ENCODE assay signal across 25 cellular contexts in the genomic region with DNA sequence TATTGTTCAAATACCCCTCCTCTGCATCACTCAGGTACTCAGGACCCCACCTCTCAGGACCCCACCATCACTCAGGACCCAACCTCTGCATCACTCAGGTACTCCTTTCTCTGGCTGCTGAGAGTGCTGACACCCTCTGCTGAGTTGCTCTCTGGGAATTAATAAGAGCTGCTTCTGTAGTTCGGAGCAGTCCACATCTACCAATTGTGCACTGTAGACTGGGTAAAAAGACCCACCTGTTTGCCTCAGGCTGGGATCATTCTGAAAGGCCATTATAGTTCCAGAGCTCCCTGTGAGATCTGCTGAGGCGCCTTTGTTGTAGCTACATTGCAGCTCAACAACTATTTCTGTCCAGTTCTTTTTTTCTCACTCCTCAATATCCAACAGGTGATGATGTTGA.
"Had no signal": no experiment of that assay in that cellular context is flagged by ENCODE, and none has a peak within 500 bp of the region (broad histone marks: within the 10 kb centered on the region; RNA-seq: fewer than 3 reads in every experiment).

No MANE protein-coding gene starts in this region.

- H3K27ac ChIP-seq: colonic mucosa, coronary artery, dorsolateral prefrontal cortex, epithelial cell of prostate, esophagus muscularis mucosa, esophagus squamous epithelium, foreskin keratinocyte, gastrocnemius medialis, gastroesophageal sphincter, heart left ventricle, heart right ventricle had no signal

- DNase-seq: colonic mucosa; cortex of kidney; dermis blood vessel endothelial cell; dorsolateral prefrontal cortex; effector CD4-positive, alpha-beta T cell; effector CD8-positive, alpha-beta T cell; effector memory CD4-positive, alpha-beta T cell; effector memory CD8-positive, alpha-beta T cell; endodermal cell; erythroblast; esophagus squamous epithelium; foreskin fibroblast; foreskin keratinocyte; foreskin melanocyte; gastrocnemius medialis; glutamatergic neuron; head of caudate nucleus; heart left ventricle; heart right ventricle had no signal

- ATAC-seq: effector memory CD8-positive, alpha-beta T cell; esophagus mucosa; foreskin keratinocyte; gastrocnemius medialis; gastroesophageal sphincter; heart left ventricle; heart right ventricle had no signal

- H3K27me3 ChIP-seq: colonic mucosa, esophagus muscularis mucosa, esophagus squamous epithelium, foreskin keratinocyte, gastrocnemius medialis, gastroesophageal sphincter, heart left ventricle, heart right ventricle had no signal

- H3K27ac Mint-ChIP-seq: dendritic cell treated with granulocyte-macrophage colony-stimulating factor and Interleukin-4, amounts not matched to agents 40 ng/mL and 50 ng/mL, for 4 days; effector memory CD8-positive, alpha-beta T cell; endodermal cell had no signal

- H3K36me3 ChIP-seq: colonic mucosa, esophagus muscularis mucosa, esophagus squamous epithelium, gastrocnemius medialis, gastroesophageal sphincter, heart left ventricle, heart right ventricle had no signal

- H3K4me3 Mint-ChIP-seq: dendritic cell treated with granulocyte-macrophage colony-stimulating factor and Interleukin-4, amounts not matched to agents 40 ng/mL and 50 ng/mL, for 4 days; effector memory CD8-positive, alpha-beta T cell; endodermal cell had no signal

- H3K27me3 Mint-ChIP-seq: dendritic cell treated with granulocyte-macrophage colony-stimulating factor and Interleukin-4, amounts not matched to agents 40 ng/mL and 50 ng/mL, for 4 days; effector memory CD8-positive, alpha-beta T cell had no signal

- H3K4me3 ChIP-seq: colonic mucosa, coronary artery, dorsolateral prefrontal cortex, esophagus muscularis mucosa, esophagus squamous epithelium, gastrocnemius medialis, gastroesophageal sphincter, heart left ventricle, heart right ventricle had no signal

- H3K9me3 Mint-ChIP-seq: endodermal cell had no signal

- H3K4me1 ChIP-seq: colonic mucosa, esophagus squamous epithelium, foreskin keratinocyte, gastrocnemius medialis, gastroesophageal sphincter, heart left ventricle, heart right ventricle had no signal

- H3K9me3 ChIP-seq: colonic mucosa, esophagus muscularis mucosa, esophagus squamous epithelium, gastrocnemius medialis, gastroesophageal sphincter, heart left ventricle, heart right ventricle had no signal
